Comparison of ENCODE assay signal across 25 cellular contexts in genomic region chr2:191362841-191363240, GRCh38.
"Had no signal": no experiment of that assay in that cellular context is flagged by ENCODE, and none has a peak within 500 bp of the region (broad histone marks: within the 10 kb centered on the region; RNA-seq: fewer than 3 reads in every experiment).

No MANE protein-coding gene starts in this region.

- H3K36me3 Mint-ChIP-seq: memory B cell; naive thymus-derived CD4-positive, alpha-beta T cell; natural killer cell treated with Interleukin-12 subunit alpha and Interleukin-12 subunit beta and Interleukin-15 and Interleukin-18, amount 100 ng/mL, for 72 hours; stimulated activated memory B cell treated with anti-CD40 and anti-IgM and Interleukin-4, amounts not matched to agents 10 μg/mL and 1 μg/mL and 100 μg/mL, for 72 hours had no signal

- H2AFZ ChIP-seq: hepatocyte had no signal

- H3K4me3 Mint-ChIP-seq: memory B cell; naive thymus-derived CD4-positive, alpha-beta T cell; natural killer cell treated with Interleukin-12 subunit alpha and Interleukin-12 subunit beta and Interleukin-15 and Interleukin-18, amount 100 ng/mL, for 72 hours; neural crest cell; stimulated activated memory B cell treated with anti-CD40 and anti-IgM and Interleukin-4, amounts not matched to agents 10 μg/mL and 1 μg/mL and 100 μg/mL, for 72 hours; stimulated activated naive CD8-positive, alpha-beta T cell treated with anti-CD3 and anti-CD28 coated beads, Interleukin-15, amount 100 ng/mL, for 72 hours had no signal

- H3K36me3 ChIP-seq: ovary, transverse colon had no signal

- H3K27me3 Mint-ChIP-seq: progenitor cell of endocrine pancreas; stimulated activated naive CD8-positive, alpha-beta T cell treated with anti-CD3 and anti-CD28 coated beads, Interleukin-15, amount 100 ng/mL, for 72 hours had no signal

- H3K4me2 ChIP-seq: hepatocyte, smooth muscle cell had no signal

- H3K4me1 Mint-ChIP-seq: memory B cell; naive thymus-derived CD4-positive, alpha-beta T cell; neural crest cell; stimulated activated memory B cell treated with anti-CD40 and anti-IgM and Interleukin-4, amounts not matched to agents 10 μg/mL and 1 μg/mL and 100 μg/mL, for 72 hours; stimulated activated naive CD8-positive, alpha-beta T cell treated with anti-CD3 and anti-CD28 coated beads, Interleukin-15, amount 100 ng/mL, for 72 hours had no signal

- H3K27ac ChIP-seq: hepatocyte, left ventricle myocardium inferior, ovary, right atrium auricular region, right lobe of liver, transverse colon had no signal

- H3K9me3 Mint-ChIP-seq: memory B cell; natural killer cell treated with Interleukin-12 subunit alpha and Interleukin-12 subunit beta and Interleukin-15 and Interleukin-18, amount 100 ng/mL, for 72 hours; neural crest cell; stimulated activated memory B cell treated with anti-CD40 and anti-IgM and Interleukin-4, amounts not matched to agents 10 μg/mL and 1 μg/mL and 100 μg/mL, for 72 hours; stimulated activated naive CD8-positive, alpha-beta T cell treated with anti-CD3 and anti-CD28 coated beads, Interleukin-15, amount 100 ng/mL, for 72 hours had no signal

- H3K27me3 ChIP-seq: hepatocyte, ovary, right atrium auricular region, right lobe of liver, transverse colon, upper lobe of left lung had no signal

- H3K4me3 ChIP-seq: hepatocyte, left ventricle myocardium inferior, mucosa of descending colon, ovary, right atrium auricular region, right lobe of liver, smooth muscle cell, transverse colon, upper lobe of left lung had no signal

- H3K27ac Mint-ChIP-seq: memory B cell; naive thymus-derived CD4-positive, alpha-beta T cell; natural killer cell treated with Interleukin-12 subunit alpha and Interleukin-12 subunit beta and Interleukin-15 and Interleukin-18, amount 100 ng/mL, for 72 hours; progenitor cell of endocrine pancreas; stimulated activated memory B cell treated with anti-CD40 and anti-IgM and Interleukin-4, amounts not matched to agents 10 μg/mL and 1 μg/mL and 100 μg/mL, for 72 hours; stimulated activated naive CD8-positive, alpha-beta T cell treated with anti-CD3 and anti-CD28 coated beads, Interleukin-15, amount 100 ng/mL, for 72 hours had no signal

- H3K9me3 ChIP-seq: left ventricle myocardium inferior, mucosa of descending colon, ovary, right atrium auricular region, right lobe of liver, transverse colon, upper lobe of left lung had no signal

- H3K4me1 ChIP-seq: transverse colon had no signal

- DNase-seq: islet precursor cell; left ventricle myocardium inferior; midbrain; mucosa of descending colon; naive thymus-derived CD4-positive, alpha-beta T cell; nucleus accumbens; ovary; right lobe of liver; stimulated activated CD4-positive, alpha-beta T cell treated with anti-CD3 and anti-CD28 coated beads, Interleukin-1b, Interleukin-23, amount 100 ng/mL, for 48 hours; stimulated activated CD4-positive, alpha-beta T cell treated with anti-CD3 and anti-CD28 coated beads, Interleukin-2, amount 100 ng/mL, for 48 hours; stimulated activated CD4-positive, alpha-beta T cell treated with anti-CD3 and anti-CD28 coated beads, Interleukin-4, amount 100 ng/mL, for 4 hours; stimulated activated CD8-positive, alpha-beta memory T cell treated with anti-CD3 and anti-CD28 coated beads, Interleukin-4, amount 100 ng/mL, for 48 hours; stimulated activated naive CD4-positive, alpha-beta T cell treated with Interleukin-2 at 50 U/mL for 16 hours; stimulated activated naive CD8-positive, alpha-beta T cell treated with anti-CD3 and anti-CD28 coated beads, Interleukin-15, amount 100 ng/mL, for 72 hours; substantia nigra; transverse colon; upper lobe of left lung had no signal

- ATAC-seq: mucosa of descending colon; naive thymus-derived CD4-positive, alpha-beta T cell; natural killer cell treated with Interleukin-12 subunit alpha and Interleukin-12 subunit beta and Interleukin-15 and Interleukin-18, amount 100 ng/mL, for 72 hours; right lobe of liver; stimulated activated memory B cell treated with anti-CD40 and anti-IgM and Interleukin-4, amounts not matched to agents 10 μg/mL and 1 μg/mL and 100 μg/mL, for 72 hours; stimulated activated naive CD8-positive, alpha-beta T cell treated with anti-CD3 and anti-CD28 coated beads, Interleukin-15, amount 100 ng/mL, for 72 hours had no signal
